Comparison of ENCODE assay signal across 22 cellular contexts in genomic region chr19:38561053-38561606, GRCh38. TPM values are rescaled to one million over a fixed set of nuclear protein-coding genes. Genes with fewer than 3 reads are reported as not detected.
"Had no signal": no experiment of that assay in that cellular context is flagged by ENCODE, and none has a peak within 500 bp of the region (broad histone marks: within the 10 kb centered on the region; RNA-seq: fewer than 3 reads in every experiment).

No MANE protein-coding gene starts in this region.

- H2AFZ ChIP-seq: hepatocyte had no signal

- FAIRE-seq: endothelial cell of umbilical vein, islet of Langerhans had no signal

- H3K27ac Mint-ChIP-seq: stimulated activated naive CD8-positive, alpha-beta T cell treated with anti-CD3 and anti-CD28 coated beads, Interleukin-15, Interleukin-2, amounts not matched to agents 100 ng/mL and 50 ng/mL, for 24 hours had no signal

- H3K4me1 ChIP-seq: ascending aorta, right atrium auricular region had no signal

- H3K4me3 ChIP-seq: ascending aorta, hepatocyte, lung, right atrium auricular region, transverse colon, uterus had no signal

- H3K36me3 ChIP-seq: ascending aorta, right atrium auricular region, transverse colon, uterus had no signal

- DNase-seq: activated CD4-positive, alpha-beta T cell treated with anti-CD3 and anti-CD28 coated beads, Interleukin-2, amount 50 U/mL, for 4 hours; activated effector memory CD4-positive, alpha-beta T cell treated with Interleukin-2 at 50 U/mL for 16 hours; activated naive CD4-positive, alpha-beta T cell treated with anti-CD3 and anti-CD28 coated beads, Interleukin-2, amount 50 U/mL, for 16 hours; activated T-cell treated with anti-CD3 and anti-CD28 coated beads, Interleukin-2, amount 50 U/mL, for 1 hour; effector CD8-positive, alpha-beta T cell; left colon; midbrain; nephron progenitor cell; occipital lobe; stimulated activated CD4-positive, alpha-beta T cell treated with anti-CD3 and anti-CD28 coated beads, Interleukin-2, amount 100 ng/mL, for 24 hours; transverse colon; uterus had no signal

- H3K27ac ChIP-seq: ascending aorta, hepatocyte, right atrium auricular region, transverse colon, uterus had no signal

- H3K27me3 ChIP-seq: right atrium auricular region, uterus had no signal

- H3K9me3 Mint-ChIP-seq: nephron progenitor cell; stimulated activated naive CD8-positive, alpha-beta T cell treated with anti-CD3 and anti-CD28 coated beads, Interleukin-15, Interleukin-2, amounts not matched to agents 100 ng/mL and 50 ng/mL, for 24 hours; T-helper 1 cell treated with Interleukin-12 subunit alpha and Interleukin-12 subunit beta and Interleukin-4 antibody, amounts not matched to agents 30 μg/mL and 1 μg/mL, for 36 hours had no signal

- H3K4me2 ChIP-seq: hepatocyte had no signal

- H3K4me1 Mint-ChIP-seq: nephron progenitor cell had no signal

- H3K9me3 ChIP-seq: ascending aorta, right atrium auricular region, transverse colon, uterus had no signal

- ATAC-seq: left colon had no signal

- H3K79me2 ChIP-seq: hepatocyte had no signal

- H3K4me3 Mint-ChIP-seq: nephron progenitor cell; stimulated activated naive CD8-positive, alpha-beta T cell treated with anti-CD3 and anti-CD28 coated beads, Interleukin-15, Interleukin-2, amounts not matched to agents 100 ng/mL and 50 ng/mL, for 24 hours had no signal

RNA-seq across cellular contexts. Expression of gene MAP4K1, which starts 56.6 kb away (rescaled TPM):
- total RNA-seq: fibroblast of villous mesenchyme, glomerular endothelial cell had no signal
